Comparison of ENCODE assay signal across 8 cellular contexts in the genomic region with DNA sequence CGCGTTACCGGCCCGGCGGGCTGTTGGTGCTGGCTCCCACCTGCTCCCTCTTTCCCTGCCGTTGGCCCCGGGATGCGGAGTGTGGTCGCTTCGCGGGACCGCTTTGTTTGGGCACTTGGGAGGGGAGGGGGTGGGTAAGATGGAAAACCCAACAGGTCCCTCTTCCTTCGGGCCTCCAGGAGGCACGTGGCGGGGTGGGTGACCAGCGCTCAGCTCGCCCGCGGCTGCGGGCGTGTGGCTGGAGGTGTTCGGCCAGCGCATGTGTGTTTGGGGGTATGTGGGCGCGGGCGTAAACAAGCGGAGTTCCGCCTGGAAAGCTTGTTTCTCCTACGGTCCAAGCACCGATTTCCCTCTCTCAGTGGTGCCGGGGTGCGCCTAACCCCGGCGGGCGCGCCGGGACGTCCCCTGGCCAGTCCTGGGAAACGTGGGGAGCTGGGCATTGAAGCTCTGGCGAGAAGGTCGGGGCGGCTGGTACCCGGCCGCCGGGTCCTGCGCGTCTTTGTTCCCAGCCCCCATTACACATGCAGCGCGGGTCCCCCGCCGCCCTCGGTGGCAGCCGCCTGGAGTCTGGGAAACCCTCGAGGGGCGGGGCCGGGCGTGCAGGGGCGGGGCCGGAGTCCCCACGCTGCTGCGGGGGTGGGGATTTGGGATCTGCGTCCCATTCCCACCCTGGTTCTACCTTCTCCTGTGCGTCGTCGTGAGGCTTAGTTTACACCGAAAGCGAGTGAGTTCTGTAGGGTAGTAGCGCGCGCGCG. TPM values are rescaled to one million over a fixed set of nuclear protein-coding genes. Genes with fewer than 3 reads are reported as not detected.
DNase-seq lines count a peak whose midpoint lies in the region; ATAC-seq and TF ChIP-seq lines count a peak whose summit lies in the region.

No MANE protein-coding gene starts in this region.

- peaks cover 0 to 55% (median 26%) of the 10 kb centered on the region in 4 donors for H3K4me1 ChIP-seq in tibial nerve

- H3K27ac ChIP-seq in tibial nerve: peak overlapping the region; percentile 81 to 95 (median 85)

- no peaks in the 10 kb centered on the region for H3K9me3 Mint-ChIP-seq in naive B cell

- WGBS in tibial nerve, 2 donors: 1% methylated on average over 10 to 58 of the region's 72 CpGs

- H3K36me3 Mint-ChIP-seq in naive B cell: no peaks in the 10 kb centered on the region

- peak overlapping the region; percentile 88 to 96 (median 95) for H3K4me3 Mint-ChIP-seq in naive B cell

- peaks cover 8 to 19% (median 14%) of the 10 kb centered on the region in 3 donors for H3K4me1 Mint-ChIP-seq in naive B cell

- no peaks in the 10 kb centered on the region for H3K9me3 ChIP-seq in tibial nerve

- H3K36me3 ChIP-seq in tibial nerve: no peaks in the 10 kb centered on the region

- DNase-seq in GDM1 (lab: John Stamatoyannopoulos, UW): peak; percentile 27
- peak; percentile 56 for DNase-seq in NCI-H510A treated with DMSO at 0.1 percent for 48 hours (lab: John Stamatoyannopoulos, UW)
- DNase-seq in activated T-cell treated with anti-CD3 and anti-CD28 coated beads, Interleukin-2, amount 50 U/mL, for 48 hours: peak; percentile 64 to 66
- peak; percentile 19 for DNase-seq in fibroblast of mammary gland (ENCODE audit: low read depth)
- DNase-seq in naive B cell: peak; percentile 23
- peak; percentile 57 to 64 for DNase-seq in tibial nerve (ENCODE audit: low spot score in 2 of 2)

- no peaks in the 10 kb centered on the region for H3K27me3 ChIP-seq in tibial nerve

- ATAC-seq in HG02763 (IDR thresholded peaks at IDR 0.05; ENCODE audit: unreplicated experiment): peak; percentile 27
- ATAC-seq in naive B cell (ENCODE audit: low read depth in 2 of 2): peak; percentile 11 to 42
- no peak for ATAC-seq in GM18870 (IDR thresholded peaks at IDR 0.05; ENCODE audit: unreplicated experiment)

- H3K4me3 ChIP-seq in fibroblast of mammary gland (ENCODE audit: control insufficient read depth, low read depth, low read length) (peak overlapping the region; percentile 58), tibial nerve (peak overlapping the region; percentile 78 to 97 (median 89))

- peak overlapping the region in 2 of 6 donors; percentile 11 to 32 for H3K27ac Mint-ChIP-seq in naive B cell

- peak in 1 of 2 donors; percentile 58 for TF ChIP-seq EP300 in tibial nerve (IDR thresholded peaks at IDR 0.05)

- TF ChIP-seq POLR2A in tibial nerve (IDR thresholded peaks at IDR 0.05): no peak

- H3K27me3 Mint-ChIP-seq in naive B cell: peaks cover 17 to 35% (median 24%) of the 10 kb centered on the region in 3 donors

- TF ChIP-seq CTCF in fibroblast of mammary gland (conservative IDR thresholded peaks at IDR 0.05; ENCODE audit: control insufficient read depth, insufficient read depth, low read depth, low read length) (no peak), tibial nerve (IDR thresholded peaks at IDR 0.05) (no peak)

RNA-seq across cellular contexts. Expression of a gene that starts 1.4 kb away (rescaled TPM):
- polyA plus RNA-seq in naive B cell (ENCODE audit: low read depth in 6 of 6): under 1 TPM in 5 of 6 donors, not detected in 1; 0.03 to 0.19 (median 0.05) TPM
- total RNA-seq in tibial nerve: 10 to 100 TPM in 3 of 4 donors, 1 to 10 TPM in 1; 8.7 to 15.3 (median 12.6) TPM

RNA-seq across cellular contexts. Expression of a gene that starts 41.1 kb away (rescaled TPM):
- polyA plus RNA-seq in naive B cell (ENCODE audit: low read depth in 6 of 6): 10 to 100 TPM in 3 of 6 donors, 1 to 10 TPM in 3; 7.4 to 26.0 (median 10.5) TPM
- total RNA-seq in tibial nerve: 10 to 100 TPM in 3 of 4 donors, 1 to 10 TPM in 1; 9.9 to 21.9 (median 20.9) TPM
